8 cellular contexts compared by ENCODE assay signal in the genomic region with DNA sequence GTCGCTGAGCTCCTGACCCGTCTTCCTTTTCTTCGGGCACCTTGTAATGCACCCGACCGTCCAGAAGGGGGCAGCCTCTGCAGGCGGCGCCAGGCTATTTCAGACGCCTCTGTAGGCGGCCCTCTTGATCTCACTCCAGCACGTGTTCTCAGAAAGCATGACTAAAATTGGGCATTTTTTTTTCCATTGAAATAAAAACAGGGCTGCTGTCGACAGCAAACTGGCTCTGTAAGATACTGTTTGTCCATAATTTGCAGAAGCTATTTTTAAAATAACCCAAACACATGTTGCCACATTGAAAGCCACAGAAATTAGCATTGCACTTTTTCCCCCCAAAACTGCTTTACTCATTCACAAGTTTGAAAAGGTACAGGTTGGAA.
DNase-seq lines count a peak whose midpoint lies in the region; ATAC-seq and TF ChIP-seq lines count a peak whose summit lies in the region.

No MANE protein-coding gene starts in this region.

- H3K27ac Mint-ChIP-seq in brain, result peak overlapping the region in 4 of 5 experiments; percentile 29 to 64 (median 43)

- H3K4me1 Mint-ChIP-seq in brain, result peaks cover 37% of the 10 kb centered on the region

- peaks cover 0 to 22% (median 5%) of the 10 kb centered on the region in 5 experiments for H3K9me3 Mint-ChIP-seq in brain

- DNase-seq in DMS114 treated with DMSO at 0.1 percent for 48 hours (lab: John Stamatoyannopoulos, UW; ENCODE audit: unreplicated experiment) (peak; percentile 20), inferior parietal cortex (ENCODE audit: extremely low spot score) (peak; percentile 79), cortex of kidney (lab: John Stamatoyannopoulos, UW) (no peak)
- DNase-seq in stimulated activated CD4-positive, alpha-beta T cell treated with anti-CD3 and anti-CD28 coated beads, Interleukin-1b, Interleukin-23, amount 100 ng/mL, for 1 hour (ENCODE audit: low read depth in 2 of 2), result peak; percentile 41 to 73

- TF ChIP-seq CTCF in LNCAP (IDR thresholded peaks at IDR 0.05) (peak; percentile 100), VCaP (conservative IDR thresholded peaks at IDR 0.05) (peak; percentile 96), brain (conservative IDR thresholded peaks at IDR 0.05) (peak; percentile 86 to 93)

- no peaks in the 10 kb centered on the region for H3K36me3 Mint-ChIP-seq in brain

- H3K4me3 Mint-ChIP-seq in brain, result no peak overlapping the region

- ATAC-seq in GM21529 (IDR thresholded peaks at IDR 0.05; ENCODE audit: unreplicated experiment), result peak; percentile 86

- H3K27me3 Mint-ChIP-seq in brain, result peaks cover 2% of the 10 kb centered on the region

- no peak overlapping the region for H3K27ac ChIP-seq in VCaP
